ENCODE assay signal across 8 cellular contexts in genomic region chr6:156699017-156699421, GRCh38.
DNase-seq lines count a peak whose midpoint lies in the region; ATAC-seq and TF ChIP-seq lines count a peak whose summit lies in the region.

No MANE protein-coding gene starts in this region.

- no peaks in the 10 kb centered on the region for H3K36me3 Mint-ChIP-seq in activated T-cell treated with anti-CD3 and anti-CD28 coated beads, Interleukin-2, amount 50 U/mL, for 72 hours (ENCODE audit: insufficient read depth in 2 of 2)
- no peaks in the 10 kb centered on the region for H3K36me3 Mint-ChIP-seq in activated B cell treated with CpG ODN at 0.5 μM for 24 hours (ENCODE audit: low read depth)
- H3K36me3 Mint-ChIP-seq in stimulated activated naive CD8-positive, alpha-beta T cell treated with anti-CD3 and anti-CD28 coated beads, Interleukin-15, Interleukin-2, amounts not matched to agents 100 ng/mL and 50 ng/mL, for 24 hours (ENCODE audit: low read depth): no peaks in the 10 kb centered on the region

- peaks cover 30% of the 10 kb centered on the region for H3K27me3 Mint-ChIP-seq in activated T-cell treated with anti-CD3 and anti-CD28 coated beads, Interleukin-2, amount 50 U/mL, for 72 hours (ENCODE audit: low read depth)
- H3K27me3 Mint-ChIP-seq in activated B cell treated with CpG ODN at 0.5 μM for 24 hours: no peaks in the 10 kb centered on the region
- peaks cover 17% of the 10 kb centered on the region for H3K27me3 Mint-ChIP-seq in stimulated activated naive CD8-positive, alpha-beta T cell treated with anti-CD3 and anti-CD28 coated beads, Interleukin-15, Interleukin-2, amounts not matched to agents 100 ng/mL and 50 ng/mL, for 24 hours

- TF ChIP-seq CTCF in activated B cell treated with CpG ODN at 0.5 μM for 24 hours (IDR thresholded peaks at IDR 0.05) (no peak), dorsolateral prefrontal cortex (IDR thresholded peaks at IDR 0.05 in 54 of 56, conservative IDR thresholded peaks at IDR 0.05 in 2 of 56; ENCODE audit: low read depth in 1 of 56, partially characterized antibody in 56 of 56) (no peak)

- no peak overlapping the region for H3K27ac ChIP-seq in dorsolateral prefrontal cortex

- H3K4me3 ChIP-seq in dorsolateral prefrontal cortex: no peak overlapping the region

- ATAC-seq in activated T-cell treated with anti-CD3 and anti-CD28 coated beads, Interleukin-2, amount 50 U/mL, for 72 hours (replicated peaks in 1 of 2): peak; percentile 67 to 77
- ATAC-seq in HG03175 (IDR thresholded peaks at IDR 0.05; ENCODE audit: unreplicated experiment) (peak; percentile 40), activated B cell treated with CpG ODN at 0.5 μM for 24 hours (ENCODE audit: low read depth) (peak; percentile 45)

- peak overlapping the region in 1 of 2 donors; percentile 62 for H3K4me3 Mint-ChIP-seq in activated T-cell treated with anti-CD3 and anti-CD28 coated beads, Interleukin-2, amount 50 U/mL, for 72 hours
- H3K4me3 Mint-ChIP-seq in activated B cell treated with CpG ODN at 0.5 μM for 24 hours: peak overlapping the region; percentile 74
- H3K4me3 Mint-ChIP-seq in stimulated activated naive CD8-positive, alpha-beta T cell treated with anti-CD3 and anti-CD28 coated beads, Interleukin-15, Interleukin-2, amounts not matched to agents 100 ng/mL and 50 ng/mL, for 24 hours: peak overlapping the region; percentile 27

- no peak for DNase-seq in activated T-cell treated with anti-CD3 and anti-CD28 coated beads, Interleukin-2, amount 50 U/mL, for 72 hours
- no peak for DNase-seq in activated T-cell treated with anti-CD3 and anti-CD28 coated beads, Interleukin-2, amount 50 U/mL, for 1 hour
- DNase-seq in activated B cell treated with CpG ODN at 0.5 μM for 24 hours (no peak), NOMO-1 (lab: John Stamatoyannopoulos, UW; ENCODE audit: unreplicated experiment in 2 of 2) (no peak), dorsolateral prefrontal cortex (no peak), globus pallidus (ENCODE audit: low spot score) (no peak)

- H3K27ac Mint-ChIP-seq in activated T-cell treated with anti-CD3 and anti-CD28 coated beads, Interleukin-2, amount 50 U/mL, for 72 hours: no peak overlapping the region
- H3K27ac Mint-ChIP-seq in activated B cell treated with CpG ODN at 0.5 μM for 24 hours: peak overlapping the region; percentile 92
- peak overlapping the region; percentile 64 for H3K27ac Mint-ChIP-seq in stimulated activated naive CD8-positive, alpha-beta T cell treated with anti-CD3 and anti-CD28 coated beads, Interleukin-15, Interleukin-2, amounts not matched to agents 100 ng/mL and 50 ng/mL, for 24 hours

- intact Hi-C loops in activated B cell treated with CpG ODN at 0.5 μM for 24 hours (cut with micrococcal nuclease) (loop anchor here (1.0 to 10.0 kb wide), 5 partner anchors 8 to 1524 kb away; no protein-coding TSS in a partner anchor), dorsolateral prefrontal cortex (cut with DNase I) (no loop called here)

- H3K9me3 Mint-ChIP-seq in activated T-cell treated with anti-CD3 and anti-CD28 coated beads, Interleukin-2, amount 50 U/mL, for 72 hours: no peaks in the 10 kb centered on the region
- H3K9me3 Mint-ChIP-seq in activated B cell treated with CpG ODN at 0.5 μM for 24 hours: no peaks in the 10 kb centered on the region
- H3K9me3 Mint-ChIP-seq in stimulated activated naive CD8-positive, alpha-beta T cell treated with anti-CD3 and anti-CD28 coated beads, Interleukin-15, Interleukin-2, amounts not matched to agents 100 ng/mL and 50 ng/mL, for 24 hours: no peaks in the 10 kb centered on the region

- POLR2A ChIA-PET in activated B cell treated with CpG ODN at 0.5 μM for 24 hours (lab: Charles Lee): interaction anchor here (1.7 to 5.2 kb wide), 7 partner anchors 11 to 80 kb away, joined by 8 to 65 read pairs (median 17); partner anchors contain the start of gene ARID1B

- peaks cover 43% of the 10 kb centered on the region for H3K4me1 Mint-ChIP-seq in activated T-cell treated with anti-CD3 and anti-CD28 coated beads, Interleukin-2, amount 50 U/mL, for 72 hours (ENCODE audit: low read depth)
- peaks cover 79% of the 10 kb centered on the region for H3K4me1 Mint-ChIP-seq in activated B cell treated with CpG ODN at 0.5 μM for 24 hours
- H3K4me1 Mint-ChIP-seq in stimulated activated naive CD8-positive, alpha-beta T cell treated with anti-CD3 and anti-CD28 coated beads, Interleukin-15, Interleukin-2, amounts not matched to agents 100 ng/mL and 50 ng/mL, for 24 hours (ENCODE audit: low read depth): peaks cover 31% of the 10 kb centered on the region

- CTCF ChIA-PET in activated B cell treated with CpG ODN at 0.5 μM for 24 hours (lab: Charles Lee): interaction anchor here (1.8 kb wide), 1 partner anchor 78 kb away, joined by 5 read pairs; the partner anchor contains the start of gene ARID1B

- H3K27me3 ChIP-seq in dorsolateral prefrontal cortex: no peaks in the 10 kb centered on the region
